In the genomic region with DNA sequence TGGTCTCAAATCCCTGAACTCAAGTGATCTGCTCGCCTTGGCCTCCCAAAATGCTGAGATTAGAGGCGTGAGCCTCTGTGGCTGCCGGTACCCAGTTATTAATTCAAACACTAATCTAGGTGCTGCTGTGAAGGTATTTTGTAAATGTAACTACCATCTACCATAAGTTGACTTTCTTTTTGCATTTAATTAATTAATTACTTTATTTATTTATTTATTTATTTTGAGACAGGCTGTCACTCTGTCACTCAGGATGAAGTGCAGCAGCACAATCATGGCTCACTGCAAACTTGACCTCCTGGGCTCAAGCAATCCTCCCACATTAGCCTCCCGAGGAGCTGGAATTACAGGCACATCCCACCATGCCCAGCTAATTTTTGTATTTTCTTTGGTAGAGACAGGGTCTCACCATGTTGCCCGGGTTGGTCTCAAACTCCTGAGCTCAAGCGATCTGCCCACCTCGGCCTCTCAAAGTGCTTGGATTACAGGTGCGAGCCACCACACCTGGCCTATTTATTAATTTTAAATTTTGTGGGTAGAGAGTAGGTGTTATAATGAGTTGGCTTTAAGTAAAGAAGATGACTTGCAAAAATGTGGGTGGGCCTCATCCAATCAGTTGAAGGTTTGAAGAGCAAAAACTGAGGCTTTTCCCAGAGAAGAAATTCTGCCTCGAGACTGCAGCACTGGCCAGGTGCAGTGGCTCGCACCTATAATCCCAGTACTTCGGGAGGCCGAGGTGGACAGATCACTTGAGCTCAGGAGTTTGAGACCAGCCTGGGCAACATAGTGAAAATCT, we compare ENCODE assay signal across 16 cellular contexts. TPM values are rescaled to one million over a fixed set of nuclear protein-coding genes. Genes with fewer than 3 reads are reported as not detected.
A peak's percentile ranks its signal among the peaks of the same experiment; 100 is the strongest.
DNase-seq lines count a peak whose midpoint lies in the region; ATAC-seq, FAIRE-seq and TF ChIP-seq lines count a peak whose summit lies in the region.
"Had no signal": no experiment of that assay in that cellular context is flagged by ENCODE, and none has a peak within 500 bp of the region (broad histone marks: within the 10 kb centered on the region; RNA-seq: fewer than 3 reads in every experiment).

No MANE protein-coding gene starts in this region.

- POLR2A ChIA-PET in IMR-90 (lab: Charles Lee; ENCODE audit: unreplicated experiment) (no interaction called here), H1 (lab: Charles Lee; ENCODE audit: partially characterized antibody) (no interaction called here)

- H3K56ac ChIP-seq in IMR-90 (ENCODE audit: extremely low read depth, insufficient read depth, low read length), result no peak overlapping the region
- no peak overlapping the region for H3K56ac ChIP-seq in H1 (replicated peaks; ENCODE audit: insufficient read length, low read depth, low read length)

- H3K79me1 ChIP-seq in IMR-90 (ENCODE audit: low read depth in 1 of 2, low read length in 2 of 2) (no peaks in the 10 kb centered on the region), H1 (ENCODE audit: low read depth, low read length) (no peaks in the 10 kb centered on the region)

- H3K4me1 ChIP-seq in IMR-90 (ENCODE audit: control insufficient read depth, insufficient read depth, low read length) (peaks cover 5% of the 10 kb centered on the region; the same call in 1 of the 2 replicates), H1 (replicated peaks in 1 of 4; ENCODE audit: control insufficient read depth in 3 of 4, insufficient read depth in 4 of 4, low read length in 3 of 4) (no peaks in the 10 kb centered on the region)
- H3K4me1 ChIP-seq: BE2C had no signal

- in situ Hi-C loops in IMR-90 (cut with MboI; ENCODE audit: low sequenced_read_pairs), result no loop called here

- TF ChIP-seq RAD21 in IMR-90 (IDR thresholded peaks at IDR 0.05; ENCODE audit: low read length) (no peak), H1 (IDR thresholded peaks at IDR 0.05 in 1 of 2, conservative IDR thresholded peaks at IDR 0.05 in 1 of 2; ENCODE audit: low read depth in 2 of 2, low read length in 2 of 2) (no peak)

- H3K27me3 Mint-ChIP-seq in natural killer cell (ENCODE audit: low read depth in 2 of 2), result no peaks in the 10 kb centered on the region
- H3K27me3 Mint-ChIP-seq in natural killer cell treated with Interleukin-12 subunit alpha and Interleukin-12 subunit beta and Interleukin-15 and Interleukin-18, amount 100 ng/mL, for 72 hours, result no peaks in the 10 kb centered on the region
- H3K27me3 Mint-ChIP-seq in endothelial cell (ENCODE audit: unreplicated experiment), result peaks cover 3% of the 10 kb centered on the region
- H3K27me3 Mint-ChIP-seq: CD4-positive, alpha-beta memory T cell had no signal

- H3K4me3 Mint-ChIP-seq in natural killer cell (peak overlapping the region; percentile 55), endothelial cell (ENCODE audit: unreplicated experiment) (no peak overlapping the region)
- H3K4me3 Mint-ChIP-seq in natural killer cell treated with Interleukin-12 subunit alpha and Interleukin-12 subunit beta and Interleukin-15 and Interleukin-18, amount 100 ng/mL, for 72 hours, result no peak overlapping the region
- H3K4me3 Mint-ChIP-seq: H9 had no signal

- peak overlapping the region; percentile 94 to 99 for H3K27ac Mint-ChIP-seq in natural killer cell
- H3K27ac Mint-ChIP-seq in natural killer cell treated with Interleukin-12 subunit alpha and Interleukin-12 subunit beta and Interleukin-15 and Interleukin-18, amount 100 ng/mL, for 72 hours, result no peak overlapping the region
- H3K27ac Mint-ChIP-seq in endothelial cell (ENCODE audit: unreplicated experiment), result no peak overlapping the region
- H3K27ac Mint-ChIP-seq: CD14-positive monocyte, H9 had no signal

- H3K4ac ChIP-seq in IMR-90 (ENCODE audit: low read depth, low read length), result no peak overlapping the region
- H3K4ac ChIP-seq in H1 (replicated peaks; ENCODE audit: insufficient read length, low read depth, low read length), result no peak overlapping the region

- no peaks in the 10 kb centered on the region for H3K23me2 ChIP-seq in H1 (ENCODE audit: low read depth, low read length)

- TF ChIP-seq CTCF in natural killer cell (IDR thresholded peaks at IDR 0.05) (no peak), IMR-90 (conservative IDR thresholded peaks at IDR 0.05; ENCODE audit: low read depth, low read length) (no peak), H1 (IDR thresholded peaks at IDR 0.05; ENCODE audit: control extremely low read depth in 1 of 3, insufficient read depth in 1 of 3, low read depth in 1 of 3, low read length in 3 of 3) (no peak), endothelial cell (IDR thresholded peaks at IDR 0.05; ENCODE audit: unreplicated experiment) (no peak)

- H3K27ac ChIP-seq in IMR-90 (ENCODE audit: insufficient read depth, low read length), result no peak overlapping the region
- H3K27ac ChIP-seq in H1 (ENCODE audit: low read depth, low read length), result no peak overlapping the region

- no peak overlapping the region for H2BK20ac ChIP-seq in IMR-90 (ENCODE audit: low read depth, low read length)
- H2BK20ac ChIP-seq in H1 (ENCODE audit: low read length), result no peak overlapping the region

- no TSS peak for BruUV-seq in IMR-90 (replicated peaks; lab: Mats Ljungman, UMichigan)

- intact Hi-C loops in natural killer cell (cut with micrococcal nuclease), result loop anchor here (2.0 kb wide), 1 partner anchor 17 kb away; a partner anchor contains a TSS
- intact Hi-C loops in IMR-90 (cut with micrococcal nuclease), result no loop called here

- H3K4me2 ChIP-seq in IMR-90 (ENCODE audit: low read depth, low read length) (no peak overlapping the region), H1 (ENCODE audit: insufficient read depth in 1 of 2, low read depth in 2 of 2, low read length in 2 of 2) (no peak overlapping the region)

- no peak overlapping the region for H3K4me3 ChIP-seq in IMR-90 (ENCODE audit: insufficient read depth, low read depth, low read length)
- no peak overlapping the region for H3K4me3 ChIP-seq in H1 (ENCODE audit: extremely low read depth in 1 of 4, insufficient read depth in 2 of 4, low read depth in 3 of 4, low read length in 4 of 4)

- H2AK5ac ChIP-seq in IMR-90 (ENCODE audit: low read depth, low read length) (no peak overlapping the region), H1 (ENCODE audit: low read depth, low read length) (no peak overlapping the region)

- H3K9ac ChIP-seq in IMR-90 (ENCODE audit: low read depth, low read length) (no peak overlapping the region), H1 (replicated peaks in 1 of 4; ENCODE audit: extremely low read depth in 1 of 4, low read depth in 3 of 4, low read length in 3 of 4) (no peak overlapping the region)

- H3K36me3 ChIP-seq in IMR-90 (ENCODE audit: control insufficient read depth, insufficient read depth, low read length), result no peaks in the 10 kb centered on the region
- no peaks in the 10 kb centered on the region for H3K36me3 ChIP-seq in H1 (ENCODE audit: control insufficient read depth in 2 of 4, insufficient read depth in 4 of 4, low read length in 3 of 4)
- H3K36me3 ChIP-seq: BE2C had no signal

- dilution Hi-C loops in IMR-90 (cut with HindIII; ENCODE audit: low sequenced_read_pairs, unreplicated experiment), result no loop called here

- peaks cover 0 to under 1% of the 10 kb centered on the region in 2 donors for H3K9me3 Mint-ChIP-seq in natural killer cell
- peaks cover 4% of the 10 kb centered on the region for H3K9me3 Mint-ChIP-seq in natural killer cell treated with Interleukin-12 subunit alpha and Interleukin-12 subunit beta and Interleukin-15 and Interleukin-18, amount 100 ng/mL, for 72 hours
- H3K9me3 Mint-ChIP-seq in endothelial cell (ENCODE audit: unreplicated experiment), result no peaks in the 10 kb centered on the region

- H2AK9ac ChIP-seq in IMR-90 (replicated peaks; ENCODE audit: low read depth, low read length, poor library complexity), result no peak overlapping the region

- H4K5ac ChIP-seq in IMR-90 (ENCODE audit: low read depth, low read length) (no peak overlapping the region), H1 (ENCODE audit: insufficient read length, low read depth, low read length) (no peak overlapping the region)

- peaks cover 10% of the 10 kb centered on the region for H3K9me3 ChIP-seq in IMR-90 (ENCODE audit: control insufficient read depth, insufficient read depth, low read length)
- H3K9me3 ChIP-seq in H1 (ENCODE audit: insufficient read depth in 2 of 2, low read depth in 1 of 2, low read length in 1 of 2), result peaks cover 0 to 3% of the 10 kb centered on the region in 2 experiments; a peak in 2 of 4 replicates
- H3K9me3 ChIP-seq: BE2C had no signal

- no peaks in the 10 kb centered on the region for H4K20me1 ChIP-seq in IMR-90 (ENCODE audit: insufficient read depth, low read length)
- no peaks in the 10 kb centered on the region for H4K20me1 ChIP-seq in H1 (replicated peaks in 1 of 2; ENCODE audit: control insufficient read depth in 1 of 2, insufficient read depth in 2 of 2, low read length in 2 of 2)

- FAIRE-seq in H1 (lab: Jason Lieb, UNC), result no peak

- WGBS in IMR-90 (ENCODE audit: extremely low coverage in 2 of 2, insufficient read length in 1 of 2), 2 experiments, result 93% methylated on average over 3 of the region's 12 CpGs; no CpG with 5 or more reads in 1 of the 2 experiments
- WGBS in H1 (ENCODE audit: extremely low coverage in 1 of 2, insufficient coverage in 1 of 2, insufficient read length in 1 of 2, insufficient replicate concordance in 2 of 2, low coverage in 1 of 2, low lambda C conversion rate in 2 of 2, missing lambda C conversion rate in 1 of 2), 2 experiments, result 90% methylated on average over 12 of the region's 12 CpGs; no CpG with 5 or more reads in 1 of the 2 experiments

- no peak overlapping the region for H2BK12ac ChIP-seq in H1 (ENCODE audit: low read depth, low read length)

- H2BK5ac ChIP-seq in IMR-90 (ENCODE audit: low read depth, low read length, poor library complexity, severe bottlenecking) (no peak overlapping the region), H1 (ENCODE audit: low read depth, low read length) (no peak overlapping the region)

- H2AFZ ChIP-seq in IMR-90 (replicated peaks; ENCODE audit: low read length, poor library complexity) (no peak overlapping the region), H1 (ENCODE audit: low read length) (no peak overlapping the region)

- CTCF ChIA-PET in IMR-90 (lab: Yijun Ruan, JAX) (interaction anchor here (0.6 kb wide), 1 partner anchor 30 kb away, joined by 3 read pairs; no protein-coding TSS in a partner anchor), H1 (lab: Charles Lee; ENCODE audit: partially characterized antibody) (interaction anchor here (0.6 to 4.2 kb wide), 14 partner anchors 8 to 177 kb away, joined by 3 to 26 read pairs (median 4); no protein-coding TSS in a partner anchor)

- no peak overlapping the region for H4K8ac ChIP-seq in IMR-90 (ENCODE audit: low read depth in 2 of 2, low read length in 2 of 2)
- H4K8ac ChIP-seq in H1 (ENCODE audit: extremely low read depth, insufficient read depth, low read length), result no peak overlapping the region

- H3K79me2 ChIP-seq in H1 (ENCODE audit: control insufficient read depth in 1 of 2, insufficient read depth in 2 of 2, low read length in 2 of 2), result no peaks in the 10 kb centered on the region

- H3K36me3 Mint-ChIP-seq in natural killer cell (peaks cover 4% of the 10 kb centered on the region), endothelial cell (ENCODE audit: low read depth, unreplicated experiment) (peaks cover 3% of the 10 kb centered on the region)
- peaks cover 9% of the 10 kb centered on the region for H3K36me3 Mint-ChIP-seq in natural killer cell treated with Interleukin-12 subunit alpha and Interleukin-12 subunit beta and Interleukin-15 and Interleukin-18, amount 100 ng/mL, for 72 hours

- no peak for TF ChIP-seq EP300 in H1 (IDR thresholded peaks at IDR 0.05; ENCODE audit: borderline replicate concordance in 1 of 2, low read depth in 2 of 2, low read length in 2 of 2)

- H2BK120ac ChIP-seq in IMR-90 (ENCODE audit: low read depth, low read length) (no peak overlapping the region), H1 (replicated peaks; ENCODE audit: low read depth, low read length) (no peak overlapping the region)

- H4K91ac ChIP-seq in IMR-90 (ENCODE audit: insufficient read depth, low read depth, low read length) (no peak overlapping the region), H1 (replicated peaks; ENCODE audit: insufficient read length, low read length) (no peak overlapping the region)

- H3K27me3 ChIP-seq in IMR-90 (ENCODE audit: control insufficient read depth, insufficient read depth, low read length) (peaks cover 4% of the 10 kb centered on the region; the same call in 1 of the 2 replicates), H1 (replicated peaks in 1 of 4; ENCODE audit: control insufficient read depth in 3 of 4, extremely low read depth in 1 of 4, insufficient read depth in 3 of 4, low read length in 3 of 4) (no peaks in the 10 kb centered on the region)
- H3K27me3 ChIP-seq: BE2C had no signal

- no peak overlapping the region for H3K14ac ChIP-seq in IMR-90 (replicated peaks; ENCODE audit: low read depth, low read length)
- H3K14ac ChIP-seq in H1 (ENCODE audit: insufficient read length), result no peak overlapping the region

- peaks cover 5% of the 10 kb centered on the region for H3K9me1 ChIP-seq in IMR-90 (ENCODE audit: insufficient read depth, low read length)

- H3K23ac ChIP-seq in IMR-90 (ENCODE audit: low read depth, low read length), result no peak overlapping the region
- no peak overlapping the region for H3K23ac ChIP-seq in H1 (ENCODE audit: insufficient read length)

- DNase-seq in natural killer cell (no peak), IMR-90 (no peak), H1 (ENCODE audit: low read depth in 1 of 2, low spot score in 2 of 2) (no peak), RPMI8226 (no peak), ecto neural progenitor cell (ENCODE audit: low spot score) (no peak), endothelial cell (ENCODE audit: low spot score) (no peak)
- no peak for DNase-seq in natural killer cell treated with Interleukin-12 subunit alpha and Interleukin-12 subunit beta and Interleukin-15 and Interleukin-18, amount 100 ng/mL, for 72 hours (ENCODE audit: low spot score)
- DNase-seq: ACHN; BE2C; CD4-positive, alpha-beta memory T cell; DMS79 treated with DMSO at 0.1 percent for 48 hours; GF-D8; GOT3; H9 had no signal

- no peak for ATAC-seq in natural killer cell
- no peak for ATAC-seq in natural killer cell treated with Interleukin-12 subunit alpha and Interleukin-12 subunit beta and Interleukin-15 and Interleukin-18, amount 100 ng/mL, for 72 hours
- no peak for ATAC-seq in IMR-90 (ENCODE audit: low read depth)

- TF ChIP-seq POLR2A in IMR-90 (IDR thresholded peaks at IDR 0.05; ENCODE audit: low read depth, low read length) (no peak), H1 (IDR thresholded peaks at IDR 0.05; ENCODE audit: control extremely low read depth in 1 of 2, low read depth in 2 of 2, low read length in 2 of 2) (no peak)

- peaks cover 48 to 59% of the 10 kb centered on the region in 2 donors for H3K4me1 Mint-ChIP-seq in natural killer cell
- peaks cover 44% of the 10 kb centered on the region in 2 donors for H3K4me1 Mint-ChIP-seq in natural killer cell treated with Interleukin-12 subunit alpha and Interleukin-12 subunit beta and Interleukin-15 and Interleukin-18, amount 100 ng/mL, for 72 hours (ENCODE audit: low read depth in 2 of 2)
- H3K4me1 Mint-ChIP-seq in endothelial cell (ENCODE audit: unreplicated experiment), result peaks cover 11% of the 10 kb centered on the region
- H3K4me1 Mint-ChIP-seq: H9 had no signal

- H2BK15ac ChIP-seq in IMR-90 (ENCODE audit: low read depth, low read length), result no peak overlapping the region
- no peak overlapping the region for H2BK15ac ChIP-seq in H1 (ENCODE audit: low read length)

- H3K18ac ChIP-seq in IMR-90 (ENCODE audit: low read depth, low read length) (no peak overlapping the region), H1 (ENCODE audit: extremely low read depth, low read length) (no peak overlapping the region)

RNA-seq across cellular contexts. Expression of a gene that starts 17.3 kb away (rescaled TPM):
- total RNA-seq in natural killer cell (100 to 1,000 TPM in 1 of 3 donors, 10 to 100 TPM in 2; 67.4 to 103 (median 80.2) TPM), IMR-90 (2012; rRNA removed) (not detected in 2 replicates), endothelial cell (ENCODE audit: unreplicated experiment) (not detected)
- total RNA-seq in natural killer cell treated with Interleukin-12 subunit alpha and Interleukin-12 subunit beta and Interleukin-15 and Interleukin-18, amount 100 ng/mL, for 72 hours, result 1 to 10 TPM; 3.1 to 3.4 TPM
- polyA plus RNA-seq in IMR-90 (2012; rRNA removed) (not detected in 2 replicates), H1 (2011; rRNA removed) (1.5 and 2.0 TPM in 2 replicates)
- not detected in 2 replicates for polyA plus RNA-seq in IMR-90 (2012; cell fraction: cytosol; rRNA removed)
- not detected in 2 replicates for polyA plus RNA-seq in IMR-90 (2012; cell fraction: nucleus; rRNA removed; ENCODE audit: low replicate concordance)
- total RNA-seq in H1 (2021; fragmentation: NEBNext Ultra II Directional; extraction: Animal tissue kit (Norgen Biotek cat#: 25700)), result 0.46 and 0.56 TPM in 2 replicates
- 1.0 TPM for polyA plus RNA-seq in H1 (2011; cell fraction: cytosol; rRNA removed)
- 1.5 TPM for polyA plus RNA-seq in H1 (2011; cell fraction: nucleus; rRNA removed)
- polyA plus RNA-seq in H1 (2012, experiment 1 of 2), result 0.40 to 0.78 TPM (median 0.60 TPM) in 4 replicates
- 0.38 TPM for polyA plus RNA-seq in H1 (2012, experiment 2 of 2)
- 0.77 TPM for polyA plus RNA-seq in H1 (2013, experiment 1 of 2)
- polyA plus RNA-seq in H1 (2013, experiment 2 of 2), result 0.83 TPM
- polyA minus RNA-seq in H1 (2011; rRNA and poly(A)+ RNA removed), result 0.78 and 1.2 TPM in 2 replicates
- 0.44 TPM for polyA minus RNA-seq in H1 (2011; cell fraction: cytosol; rRNA and poly(A)+ RNA removed)
- 0.90 TPM for polyA minus RNA-seq in H1 (2011; cell fraction: nucleus; rRNA and poly(A)+ RNA removed)
- total RNA-seq: A172; CD4-positive, alpha-beta memory T cell had no signal
- polyA plus RNA-seq: CD14-positive monocyte had no signal

RNA-seq across cellular contexts. Expression of a gene that starts 45.2 kb away (rescaled TPM):
- total RNA-seq in natural killer cell (not detected), IMR-90 (2012; rRNA removed) (not detected in 2 replicates), endothelial cell (ENCODE audit: unreplicated experiment) (not detected)
- not detected for total RNA-seq in natural killer cell treated with Interleukin-12 subunit alpha and Interleukin-12 subunit beta and Interleukin-15 and Interleukin-18, amount 100 ng/mL, for 72 hours
- polyA plus RNA-seq in IMR-90 (2012; rRNA removed) (not detected in 2 replicates), H1 (2011; rRNA removed) (0.06 TPM in 1 of 2 replicates, not detected in the other)
- not detected in 2 replicates for polyA plus RNA-seq in IMR-90 (2012; cell fraction: cytosol; rRNA removed)
- polyA plus RNA-seq in IMR-90 (2012; cell fraction: nucleus; rRNA removed; ENCODE audit: low replicate concordance), result not detected in 2 replicates
- total RNA-seq in H1 (2021; fragmentation: NEBNext Ultra II Directional; extraction: Animal tissue kit (Norgen Biotek cat#: 25700)), result not detected in 2 replicates
- polyA plus RNA-seq in H1 (2011; cell fraction: cytosol; rRNA removed), result not detected
- polyA plus RNA-seq in H1 (2011; cell fraction: nucleus; rRNA removed), result not detected
- not detected in 4 replicates for polyA plus RNA-seq in H1 (2012, experiment 1 of 2)
- polyA plus RNA-seq in H1 (2012, experiment 2 of 2), result not detected
- polyA plus RNA-seq in H1 (2013, experiment 1 of 2), result not detected
- polyA plus RNA-seq in H1 (2013, experiment 2 of 2), result not detected
- polyA minus RNA-seq in H1 (2011; rRNA and poly(A)+ RNA removed), result not detected in 2 replicates
- not detected for polyA minus RNA-seq in H1 (2011; cell fraction: cytosol; rRNA and poly(A)+ RNA removed)
- not detected for polyA minus RNA-seq in H1 (2011; cell fraction: nucleus; rRNA and poly(A)+ RNA removed)
- total RNA-seq: A172; CD4-positive, alpha-beta memory T cell; H9 had no signal
- polyA plus RNA-seq: CD14-positive monocyte; CD4-positive, alpha-beta memory T cell had no signal

Comparison
In these comparisons a context has a peak if more than half of its experiments do, and no peak if none do; other contexts are left out.
1. H3K27ac Mint-ChIP-seq: peak in natural killer cell (2 of 2); none in natural killer cell treated with Interleukin-12 subunit alpha and Interleukin-12 subunit beta and Interleukin-15 and Interleukin-18, amount 100 ng/mL, for 72 hours (0 of 2) and endothelial cell (single experiment).
2. RNA of a gene that starts 17.3 kb away (total RNA-seq): 67.4 to 103 TPM in natural killer cell; 3.1 to 3.4 TPM in natural killer cell treated with Interleukin-12 subunit alpha and Interleukin-12 subunit beta and Interleukin-15 and Interleukin-18, amount 100 ng/mL, for 72 hours, 0.46 to 0.56 TPM in H1, not detected in endothelial cell (single experiment) and not detected in IMR-90; every median in the first group is over 10 times any median in the second.